ENCODE assay signal across 20 cellular contexts in genomic region chr4:114494257-114494803, GRCh38.
"Had no signal": no experiment of that assay in that cellular context is flagged by ENCODE, and none has a peak within 500 bp of the region (broad histone marks: within the 10 kb centered on the region; RNA-seq: fewer than 3 reads in every experiment).

No MANE protein-coding gene starts in this region.

- H3K27me3 Mint-ChIP-seq: activated B cell treated with CpG ODN at 0.5 μM for 24 hours; dendritic cell treated with granulocyte-macrophage colony-stimulating factor and Interleukin-4, amounts not matched to agents 40 ng/mL and 50 ng/mL, for 4 days had no signal

- H3K27me3 ChIP-seq: right lobe of liver, transverse colon, vagina had no signal

- H3K27ac ChIP-seq: epithelial cell of prostate, lower lobe of right lung, prostate gland, right lobe of liver, transverse colon, vagina had no signal

- DNase-seq: activated B cell treated with CpG ODN at 0.5 μM for 24 hours; activated CD4-positive, alpha-beta T cell treated with anti-CD3 and anti-CD28 coated beads for 48 hours; activated CD8-positive, alpha-beta memory T cell treated with anti-CD3 and anti-CD28 coated beads, Interleukin-2, amount 50 U/mL, for 48 hours; anterior cingulate cortex; effector memory CD4-positive, alpha-beta T cell; foreskin melanocyte; head of caudate nucleus; left colon; lower lobe of right lung; midbrain; right lobe of liver; stimulated activated naive CD8-positive, alpha-beta T cell treated with anti-CD3 and anti-CD28 coated beads, Interleukin-15, Interleukin-2, amounts not matched to agents 100 U/mL and 50 U/mL, for 24 hours; transverse colon had no signal

- H3K4me2 ChIP-seq: smooth muscle cell had no signal

- H3K4me1 Mint-ChIP-seq: activated B cell treated with CpG ODN at 0.5 μM for 24 hours had no signal

- H3K9me3 ChIP-seq: lower lobe of right lung, prostate gland, right lobe of liver, vagina had no signal

- H3K4me1 ChIP-seq: lower lobe of right lung, prostate gland, right lobe of liver, transverse colon, vagina had no signal

- H3K4me3 ChIP-seq: lower lobe of right lung, prostate gland, right lobe of liver, smooth muscle cell, transverse colon, vagina had no signal

- H3K36me3 ChIP-seq: lower lobe of right lung, prostate gland, right lobe of liver, transverse colon, vagina had no signal

- H3K9me3 Mint-ChIP-seq: activated B cell treated with CpG ODN at 0.5 μM for 24 hours; activated T-helper 1 cell treated with anti-CD3 and anti-CD28 coated beads, Interleukin-12 subunit alpha, Interleukin-12 subunit beta, Interleukin-2, Interleukin-4 antibody, amounts not matched to agents 30 ng/mL and 10 ng/mL and 1 ng/mL, durations not matched to agents 14 hours and 24 hours and 36 hours; dendritic cell treated with granulocyte-macrophage colony-stimulating factor and Interleukin-4, amounts not matched to agents 40 ng/mL and 50 ng/mL, for 4 days; T-helper 1 cell treated with Interleukin-12 subunit alpha and Interleukin-12 subunit beta and Interleukin-4 antibody, amounts not matched to agents 30 μg/mL and 1 μg/mL, for 36 hours had no signal

- ATAC-seq: left colon; lower lobe of right lung; right lobe of liver; stimulated activated naive CD8-positive, alpha-beta T cell treated with anti-CD3 and anti-CD28 coated beads, Interleukin-15, Interleukin-2, amounts not matched to agents 100 U/mL and 50 U/mL, for 24 hours had no signal

- H3K27ac Mint-ChIP-seq: activated B cell treated with CpG ODN at 0.5 μM for 24 hours; activated T-helper 1 cell treated with anti-CD3 and anti-CD28 coated beads, Interleukin-12 subunit alpha, Interleukin-12 subunit beta, Interleukin-2, Interleukin-4 antibody, amounts not matched to agents 30 ng/mL and 10 ng/mL and 1 ng/mL, durations not matched to agents 14 hours and 24 hours and 36 hours; dendritic cell treated with granulocyte-macrophage colony-stimulating factor and Interleukin-4, amounts not matched to agents 40 ng/mL and 50 ng/mL, for 4 days; T-helper 1 cell treated with Interleukin-12 subunit alpha and Interleukin-12 subunit beta and Interleukin-4 antibody, amounts not matched to agents 30 μg/mL and 1 μg/mL, for 36 hours had no signal

- H3K4me3 Mint-ChIP-seq: activated B cell treated with CpG ODN at 0.5 μM for 24 hours; activated T-helper 1 cell treated with anti-CD3 and anti-CD28 coated beads, Interleukin-12 subunit alpha, Interleukin-12 subunit beta, Interleukin-2, Interleukin-4 antibody, amounts not matched to agents 30 ng/mL and 10 ng/mL and 1 ng/mL, durations not matched to agents 14 hours and 24 hours and 36 hours; dendritic cell treated with granulocyte-macrophage colony-stimulating factor and Interleukin-4, amounts not matched to agents 40 ng/mL and 50 ng/mL, for 4 days; T-helper 1 cell treated with Interleukin-12 subunit alpha and Interleukin-12 subunit beta and Interleukin-4 antibody, amounts not matched to agents 30 μg/mL and 1 μg/mL, for 36 hours had no signal
